Comparison of ENCODE assay signal across 8 cellular contexts in the genomic region with DNA sequence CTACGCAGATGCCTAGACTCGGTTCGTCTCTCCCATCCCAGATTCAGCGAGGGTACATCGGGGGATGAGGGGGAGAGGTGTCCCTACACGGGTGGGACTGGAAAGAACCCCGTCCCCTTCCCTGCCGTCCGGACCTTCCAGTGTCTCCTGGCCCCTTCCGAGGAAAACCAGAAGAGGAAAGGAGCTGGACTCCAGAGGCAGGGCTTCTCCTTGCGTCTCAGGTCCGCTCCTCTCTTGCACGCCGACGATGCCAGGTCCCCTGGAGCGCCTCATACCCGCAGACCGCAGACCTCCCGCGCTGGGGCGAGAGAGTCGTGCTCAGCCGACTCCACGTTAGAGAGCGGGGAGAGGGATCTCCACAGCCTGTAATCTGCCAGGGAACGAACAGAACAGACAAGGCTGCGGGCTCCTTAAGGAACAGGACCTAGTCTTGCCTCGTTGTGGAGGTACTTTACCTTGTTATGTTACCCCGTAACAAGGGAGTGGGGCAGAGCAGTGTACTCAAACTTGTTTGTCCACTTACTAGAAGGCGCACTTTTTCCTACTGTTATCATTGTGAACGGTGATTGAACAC. TPM values are rescaled to one million over a fixed set of nuclear protein-coding genes. Genes with fewer than 3 reads are reported as not detected.
DNase-seq lines count a peak whose midpoint lies in the region; ATAC-seq lines count a peak whose summit lies in the region.

No MANE protein-coding gene starts in this region.

- H3K27ac Mint-ChIP-seq in activated naive CD8-positive, alpha-beta T cell treated with anti-CD3 and anti-CD28 coated beads for 36 hours = peak overlapping the region; percentile 54

- DNase-seq in RPMI7951 (ENCODE audit: low read depth) (peak; percentile 87), left cardiac atrium (peak; percentile 65)
- DNase-seq in activated naive CD8-positive, alpha-beta T cell treated with anti-CD3 and anti-CD28 coated beads for 36 hours = peak; percentile 73

- H3K4me1 ChIP-seq in BLaER1 treated with 17β-estradiol and CSF1 and Interleukin-3, amounts not matched to agents 10 nM and 100 nM = peaks cover 32 to 45% (median 41%) of the 10 kb centered on the region in 10 experiments
- peaks cover 11% of the 10 kb centered on the region for H3K4me1 ChIP-seq in rectal smooth muscle tissue (ENCODE audit: control insufficient read depth, insufficient read depth, low read length)

- H3K9me3 ChIP-seq in BLaER1 treated with 17β-estradiol and CSF1 and Interleukin-3, amounts not matched to agents 10 nM and 100 nM (replicated peaks in 1 of 11) = peaks cover 0 to 5% (median 0%) of the 10 kb centered on the region in 11 experiments; a peak in 2 of 22 replicates

- H3K36me3 Mint-ChIP-seq in activated naive CD8-positive, alpha-beta T cell treated with anti-CD3 and anti-CD28 coated beads for 36 hours = no peaks in the 10 kb centered on the region

- H3K4me2 ChIP-seq in BLaER1 treated with 17β-estradiol and CSF1 and Interleukin-3, amounts not matched to agents 10 nM and 100 nM = peak overlapping the region; percentile 84 to 100 (median 99)

- peak overlapping the region; percentile 59 to 93 (median 72) for H3K4me3 ChIP-seq in BLaER1 treated with 17β-estradiol and CSF1 and Interleukin-3, amounts not matched to agents 10 nM and 100 nM
- peak overlapping the region; percentile 95 for H3K4me3 ChIP-seq in rectal smooth muscle tissue (ENCODE audit: low read length)

- peak overlapping the region; percentile 69 to 85 (median 79) for H3K9ac ChIP-seq in BLaER1 treated with 17β-estradiol and CSF1 and Interleukin-3, amounts not matched to agents 10 nM and 100 nM
- H3K9ac ChIP-seq in rectal smooth muscle tissue (ENCODE audit: low read length) = peak overlapping the region; percentile 34

- peaks cover 14% of the 10 kb centered on the region for H3K27me3 Mint-ChIP-seq in activated naive CD8-positive, alpha-beta T cell treated with anti-CD3 and anti-CD28 coated beads for 36 hours

- no peaks in the 10 kb centered on the region for H3K9me3 Mint-ChIP-seq in activated naive CD8-positive, alpha-beta T cell treated with anti-CD3 and anti-CD28 coated beads for 36 hours

- H3K36me3 ChIP-seq in BLaER1 treated with 17β-estradiol and CSF1 and Interleukin-3, amounts not matched to agents 10 nM and 100 nM = no peaks in the 10 kb centered on the region
- H3K36me3 ChIP-seq in rectal smooth muscle tissue (ENCODE audit: control insufficient read depth, insufficient read depth, low read length) = no peaks in the 10 kb centered on the region

- peak overlapping the region; percentile 90 for H3K4me3 Mint-ChIP-seq in activated naive CD8-positive, alpha-beta T cell treated with anti-CD3 and anti-CD28 coated beads for 36 hours

- H3K4me1 Mint-ChIP-seq in activated naive CD8-positive, alpha-beta T cell treated with anti-CD3 and anti-CD28 coated beads for 36 hours = peaks cover 19% of the 10 kb centered on the region

- peaks cover 0 to 18% (median under 1%) of the 10 kb centered on the region in 11 experiments; a peak in 11 of 22 replicates for H4K20me1 ChIP-seq in BLaER1 treated with 17β-estradiol and CSF1 and Interleukin-3, amounts not matched to agents 10 nM and 100 nM

- H3K27me3 ChIP-seq in BLaER1 treated with 17β-estradiol and CSF1 and Interleukin-3, amounts not matched to agents 10 nM and 100 nM = no peaks in the 10 kb centered on the region
- H3K27me3 ChIP-seq in rectal smooth muscle tissue (ENCODE audit: control insufficient read depth, insufficient read depth, low read length) = no peaks in the 10 kb centered on the region

- H3K27ac ChIP-seq in BLaER1 treated with 17β-estradiol and CSF1 and Interleukin-3, amounts not matched to agents 10 nM and 100 nM = peak overlapping the region in 10 of 11 experiments; percentile 32 to 87 (median 78); a peak in 17 of 22 replicates
- peak overlapping the region; percentile 87 for H3K27ac ChIP-seq in rectal smooth muscle tissue (ENCODE audit: low read depth, low read length)

- ATAC-seq in GM19395 (IDR thresholded peaks at IDR 0.05; ENCODE audit: unreplicated experiment) (peak; percentile 26), HG03521 (IDR thresholded peaks at IDR 0.05; ENCODE audit: unreplicated experiment) (peak; percentile 7), left cardiac atrium (peak; percentile 17 to 51), GM18520 (IDR thresholded peaks at IDR 0.05; ENCODE audit: unreplicated experiment) (no peak)

- intact Hi-C loops in left cardiac atrium (cut with DNase I) = no loop called here

RNA-seq across cellular contexts. Expression of gene IMPDH1, which starts 0.4 kb away (rescaled TPM):
- total RNA-seq in RPMI7951 (2014; rRNA removed; shearing (Covaris generic)) = 63.2 and 75.8 TPM in 2 replicates
- total RNA-seq in activated naive CD8-positive, alpha-beta T cell treated with anti-CD3 and anti-CD28 coated beads for 36 hours = 10 to 100 TPM; 71.0 to 73.9 TPM
- 10 to 100 TPM; 31.2 to 34.1 TPM for total RNA-seq in left cardiac atrium

RNA-seq across cellular contexts. Expression of gene HILPDA, which starts 45.5 kb away (rescaled TPM):
- 18.7 and 29.1 TPM in 2 replicates for total RNA-seq in RPMI7951 (2014; rRNA removed; shearing (Covaris generic))
- 10 to 100 TPM; 72.3 to 72.8 TPM for total RNA-seq in activated naive CD8-positive, alpha-beta T cell treated with anti-CD3 and anti-CD28 coated beads for 36 hours
- 10 to 100 TPM in 1 of 2 donors, 1 to 10 TPM in 1; 9.7 to 15.2 TPM for total RNA-seq in left cardiac atrium

RNA-seq across cellular contexts. Expression of gene PRRT4, which starts 48.7 kb away (rescaled TPM):
- total RNA-seq in RPMI7951 (2014; rRNA removed; shearing (Covaris generic)) = not detected in 2 replicates
- total RNA-seq in activated naive CD8-positive, alpha-beta T cell treated with anti-CD3 and anti-CD28 coated beads for 36 hours = under 1 TPM; 0.18 to 0.27 TPM
- 1 to 10 TPM; 1.8 to 7.1 TPM for total RNA-seq in left cardiac atrium
